ENCODE assay signal across 22 cellular contexts in genomic region chrX:112785323-112785722, GRCh38.
"Had no signal": no experiment of that assay in that cellular context is flagged by ENCODE, and none has a peak within 500 bp of the region (broad histone marks: within the 10 kb centered on the region; RNA-seq: fewer than 3 reads in every experiment).

No MANE protein-coding gene starts in this region.

- ATAC-seq: activated CD8-positive, alpha-beta T cell treated with anti-CD3 and anti-CD28 coated beads, Interleukin-2, amount 10 ng/mL, durations not matched to agents 7 days and 5 days; lower lobe of right lung; natural killer cell; stimulated activated effector memory CD8-positive, alpha-beta T cell treated with anti-CD3 and anti-CD28 coated beads, Interleukin-12 subunit alpha, Interleukin-12 subunit beta, amount 100 ng/mL, for 72 hours; stimulated activated naive CD8-positive, alpha-beta T cell treated with anti-CD3 and anti-CD28 coated beads, Interleukin-15, amount 100 ng/mL, for 72 hours had no signal

- H3K9me3 ChIP-seq: esophagus muscularis mucosa, lower lobe of right lung, psoas muscle, right atrium auricular region, tibial nerve, uterus had no signal

- H3K27ac Mint-ChIP-seq: activated CD8-positive, alpha-beta T cell treated with anti-CD3 and anti-CD28 coated beads, Interleukin-2, amount 10 ng/mL, durations not matched to agents 7 days and 5 days; activated naive CD4-positive, alpha-beta T cell treated with anti-CD3 and anti-CD28 coated beads, Interleukin-2, amount 50 U/mL, for 24 hours; activated T-helper 1 cell treated with anti-CD3 and anti-CD28 coated beads, Interleukin-12 subunit alpha, Interleukin-12 subunit beta, Interleukin-2, Interleukin-4 antibody, amounts not matched to agents 30 ng/mL and 10 ng/mL and 1 ng/mL, durations not matched to agents 14 hours and 24 hours and 36 hours; natural killer cell; stimulated activated effector memory CD8-positive, alpha-beta T cell treated with anti-CD3 and anti-CD28 coated beads, Interleukin-12 subunit alpha, Interleukin-12 subunit beta, amount 100 ng/mL, for 72 hours; stimulated activated naive CD8-positive, alpha-beta T cell treated with anti-CD3 and anti-CD28 coated beads, Interleukin-15, amount 100 ng/mL, for 72 hours had no signal

- H3K4me1 Mint-ChIP-seq: activated naive CD4-positive, alpha-beta T cell treated with anti-CD3 and anti-CD28 coated beads, Interleukin-2, amount 50 U/mL, for 24 hours; natural killer cell; stimulated activated effector memory CD8-positive, alpha-beta T cell treated with anti-CD3 and anti-CD28 coated beads, Interleukin-12 subunit alpha, Interleukin-12 subunit beta, amount 100 ng/mL, for 72 hours; stimulated activated naive CD8-positive, alpha-beta T cell treated with anti-CD3 and anti-CD28 coated beads, Interleukin-15, amount 100 ng/mL, for 72 hours had no signal

- H3K27ac ChIP-seq: esophagus muscularis mucosa, lower lobe of right lung, psoas muscle, right atrium auricular region, tibial nerve, uterus, WERI-Rb-1 had no signal

- FAIRE-seq: frontal cortex had no signal

- H3K9me3 Mint-ChIP-seq: activated naive CD4-positive, alpha-beta T cell treated with anti-CD3 and anti-CD28 coated beads, Interleukin-2, amount 50 U/mL, for 24 hours; activated T-helper 1 cell treated with anti-CD3 and anti-CD28 coated beads, Interleukin-12 subunit alpha, Interleukin-12 subunit beta, Interleukin-2, Interleukin-4 antibody, amounts not matched to agents 30 ng/mL and 10 ng/mL and 1 ng/mL, durations not matched to agents 14 hours and 24 hours and 36 hours; natural killer cell; stimulated activated effector memory CD8-positive, alpha-beta T cell treated with anti-CD3 and anti-CD28 coated beads, Interleukin-12 subunit alpha, Interleukin-12 subunit beta, amount 100 ng/mL, for 72 hours; stimulated activated naive CD8-positive, alpha-beta T cell treated with anti-CD3 and anti-CD28 coated beads, Interleukin-15, amount 100 ng/mL, for 72 hours had no signal

- H3K4me3 Mint-ChIP-seq: activated CD8-positive, alpha-beta T cell treated with anti-CD3 and anti-CD28 coated beads, Interleukin-2, amount 10 ng/mL, durations not matched to agents 7 days and 5 days; activated naive CD4-positive, alpha-beta T cell treated with anti-CD3 and anti-CD28 coated beads, Interleukin-2, amount 50 U/mL, for 24 hours; activated T-helper 1 cell treated with anti-CD3 and anti-CD28 coated beads, Interleukin-12 subunit alpha, Interleukin-12 subunit beta, Interleukin-2, Interleukin-4 antibody, amounts not matched to agents 30 ng/mL and 10 ng/mL and 1 ng/mL, durations not matched to agents 14 hours and 24 hours and 36 hours; natural killer cell; stimulated activated effector memory CD8-positive, alpha-beta T cell treated with anti-CD3 and anti-CD28 coated beads, Interleukin-12 subunit alpha, Interleukin-12 subunit beta, amount 100 ng/mL, for 72 hours; stimulated activated naive CD8-positive, alpha-beta T cell treated with anti-CD3 and anti-CD28 coated beads, Interleukin-15, amount 100 ng/mL, for 72 hours had no signal

- H3K27me3 ChIP-seq: esophagus muscularis mucosa, right atrium auricular region, uterus had no signal

- H3K36me3 ChIP-seq: lower lobe of right lung, right atrium auricular region, uterus, WERI-Rb-1 had no signal

- DNase-seq: activated CD4-positive, alpha-beta T cell treated with anti-CD3 and anti-CD28 coated beads for 1 hour; activated CD4-positive, alpha-beta T cell treated with anti-CD3 and anti-CD28 coated beads, Interleukin-2, amount 50 U/mL, for 1 hour; activated CD8-positive, alpha-beta T cell treated with anti-CD3 and anti-CD28 coated beads, Interleukin-2, amount 10 ng/mL, durations not matched to agents 7 days and 5 days; activated gamma-delta T cell; dermis blood vessel endothelial cell; effector memory CD4-positive, alpha-beta T cell; glutamatergic neuron; lower lobe of right lung; natural killer cell; psoas muscle; stimulated activated CD4-positive, alpha-beta T cell treated with anti-CD3 and anti-CD28 coated beads, Interleukin-2, amount 100 ng/mL, for 24 hours; stimulated activated naive CD8-positive, alpha-beta T cell treated with anti-CD3 and anti-CD28 coated beads, Interleukin-15, amount 100 ng/mL, for 72 hours; uterus; WERI-Rb-1 had no signal

- H3K4me3 ChIP-seq: esophagus muscularis mucosa, lower lobe of right lung, psoas muscle, right atrium auricular region, tibial nerve, uterus had no signal

- H3K27me3 Mint-ChIP-seq: activated naive CD4-positive, alpha-beta T cell treated with anti-CD3 and anti-CD28 coated beads, Interleukin-2, amount 50 U/mL, for 24 hours; brain; stimulated activated naive CD8-positive, alpha-beta T cell treated with anti-CD3 and anti-CD28 coated beads, Interleukin-15, amount 100 ng/mL, for 72 hours had no signal

- H3K36me3 Mint-ChIP-seq: activated naive CD4-positive, alpha-beta T cell treated with anti-CD3 and anti-CD28 coated beads, Interleukin-2, amount 50 U/mL, for 24 hours; natural killer cell; stimulated activated effector memory CD8-positive, alpha-beta T cell treated with anti-CD3 and anti-CD28 coated beads, Interleukin-12 subunit alpha, Interleukin-12 subunit beta, amount 100 ng/mL, for 72 hours had no signal

- H3K4me1 ChIP-seq: esophagus muscularis mucosa, lower lobe of right lung, right atrium auricular region, tibial nerve, uterus had no signal
